ENCODE assay signal across 19 cellular contexts in the genomic region with DNA sequence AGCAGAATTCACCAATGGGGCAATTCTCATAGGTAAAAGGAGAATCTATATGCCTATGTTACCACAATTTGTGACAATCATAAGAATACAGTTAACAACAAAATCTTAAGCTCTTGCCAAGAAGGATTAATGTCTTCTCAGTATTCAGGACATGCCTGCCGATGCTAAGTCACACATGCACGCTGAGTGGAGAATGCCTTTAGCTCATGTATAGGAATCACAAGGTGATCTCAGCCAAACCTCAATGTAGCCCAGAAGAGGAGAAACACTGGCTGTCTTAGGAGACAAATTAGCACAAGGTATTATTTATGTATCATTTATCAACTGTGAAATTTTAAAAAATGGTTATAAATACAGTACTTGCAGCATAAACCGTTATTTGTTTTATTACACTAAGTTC. TPM values are rescaled to one million over a fixed set of nuclear protein-coding genes. Genes with fewer than 3 reads are reported as not detected.
DNase-seq lines count a peak whose midpoint lies in the region; TF ChIP-seq lines count a peak whose summit lies in the region.
"Had no signal": no experiment of that assay in that cellular context is flagged by ENCODE, and none has a peak within 500 bp of the region (broad histone marks: within the 10 kb centered on the region; RNA-seq: fewer than 3 reads in every experiment).

No MANE protein-coding gene starts in this region.

- no peak overlapping the region for H3K9ac ChIP-seq in iPS-18a (ENCODE audit: low read length)
- H3K9ac ChIP-seq: KMS-11, SK-N-SH had no signal

- in situ Hi-C loops in astrocyte of the spinal cord (cut with HindIII; ENCODE audit: low sequenced_read_pairs): no loop called here

- H2AFZ ChIP-seq in ACC112 (ENCODE audit: low read length, unreplicated experiment): no peak overlapping the region

- TF ChIP-seq CTCF in astrocyte of the spinal cord (IDR thresholded peaks at IDR 0.05; ENCODE audit: low read depth, low read length) (no peak), thyroid gland (IDR thresholded peaks at IDR 0.05) (no peak)

- H3K27ac ChIP-seq in ACC112 (ENCODE audit: low read depth, low read length): no peak overlapping the region
- no peak overlapping the region for H3K27ac ChIP-seq in iPS-18a (ENCODE audit: low read length)
- H3K27ac ChIP-seq in thyroid gland: no peak overlapping the region
- H3K27ac ChIP-seq: KMS-11 had no signal

- 72 to 76% methylated on average over 3 of the region's 3 CpGs for WGBS in thyroid gland, 2 donors

- no peaks in the 10 kb centered on the region for H3K36me3 ChIP-seq in ACC112 (ENCODE audit: insufficient read depth, low read length)
- no peaks in the 10 kb centered on the region for H3K36me3 ChIP-seq in iPS-18a (ENCODE audit: control insufficient read depth, low read depth, low read length)
- H3K36me3 ChIP-seq in thyroid gland: no peaks in the 10 kb centered on the region
- H3K36me3 ChIP-seq: HAP-1 had no signal

- intact Hi-C loops in thyroid gland (cut with DNase I): no loop called here

- H3K4me1 ChIP-seq in ACC112 (ENCODE audit: control insufficient read depth, insufficient read depth, low read length, unreplicated experiment): peaks cover 18% of the 10 kb centered on the region
- H3K4me1 ChIP-seq in iPS-18a (ENCODE audit: control insufficient read depth, low read depth, low read length): peaks cover 19% of the 10 kb centered on the region
- H3K4me1 ChIP-seq in thyroid gland: peaks cover 0 to 14% of the 10 kb centered on the region in 2 donors
- H3K4me1 ChIP-seq: HAP-1 had no signal

- no peak for TF ChIP-seq POLR2A in thyroid gland (IDR thresholded peaks at IDR 0.05)

- peak; percentile 14 for DNase-seq in HT1080 (ENCODE audit: low read depth)
- no peak for DNase-seq in astrocyte of the spinal cord (ENCODE audit: low read depth, low spot score)
- DNase-seq in thyroid gland: no peak
- no peak for DNase-seq in stimulated activated CD4-positive, alpha-beta T cell treated with anti-CD3 and anti-CD28 coated beads, Interleukin-12 subunit alpha, Interleukin-12 subunit beta, amount 100 ng/mL, for 4 hours
- no peak for DNase-seq in NCI-H146 (lab: John Stamatoyannopoulos, UW)
- no peak for DNase-seq in middle frontal gyrus (ENCODE audit: extremely low spot score, low spot score)
- DNase-seq: COR-L47, EL, NCI-H1092, NCI-H2081 treated with DMSO at 0.1 percent for 48 hours, NCI-H510A, NCI-H774, SHP77, SK-N-SH had no signal

- H3K27me3 ChIP-seq in ACC112 (ENCODE audit: insufficient read depth, low read length) (no peaks in the 10 kb centered on the region), iPS-18a (ENCODE audit: control insufficient read depth, insufficient read depth, low read length) (peaks cover 28% of the 10 kb centered on the region), thyroid gland (no peaks in the 10 kb centered on the region)

- peaks cover 13% of the 10 kb centered on the region for H3K79me2 ChIP-seq in ACC112 (ENCODE audit: control insufficient read depth, insufficient read depth, low read length, unreplicated experiment)

- H3K9me3 ChIP-seq in iPS-18a (ENCODE audit: control insufficient read depth, low read depth, low read length) (peaks cover 15% of the 10 kb centered on the region), thyroid gland (no peaks in the 10 kb centered on the region)

- H3K4me3 ChIP-seq in ACC112 (ENCODE audit: low read depth, low read length) (peak overlapping the region; percentile 85), astrocyte of the spinal cord (ENCODE audit: low read depth, low read length) (peak overlapping the region; percentile 52), iPS-18a (ENCODE audit: low read length) (peak overlapping the region; percentile 85), thyroid gland (replicated peaks in 1 of 3) (no peak overlapping the region)
- H3K4me3 ChIP-seq: HAP-1 had no signal

RNA-seq across cellular contexts. Expression of a gene that starts 2.7 kb away (rescaled TPM):
- 16.8 and 19.4 TPM in 2 replicates for total RNA-seq in HT1080 (2014; rRNA removed; shearing (Covaris generic))
- 16.3 and 20.4 TPM in 2 replicates for polyA plus RNA-seq in HT1080 (2015; cell fraction: cytosol; rRNA removed)
- 10.1 and 11.3 TPM in 2 replicates for polyA plus RNA-seq in HT1080 (2015; cell fraction: nucleus; rRNA removed)
- under 1 TPM in 1 of 4 donors, not detected in 3; 0.29 TPM for total RNA-seq in thyroid gland
- total RNA-seq: A673 had no signal

RNA-seq across cellular contexts. Expression of a gene that starts 16.6 kb away (rescaled TPM):
- 90.6 and 100 TPM in 2 replicates for total RNA-seq in HT1080 (2014; rRNA removed; shearing (Covaris generic))
- polyA plus RNA-seq in HT1080 (2015; cell fraction: cytosol; rRNA removed): 53.6 and 54.9 TPM in 2 replicates
- 73.7 and 74.7 TPM in 2 replicates for polyA plus RNA-seq in HT1080 (2015; cell fraction: nucleus; rRNA removed)
- total RNA-seq in thyroid gland: 10 to 100 TPM; 20.4 to 62.6 (median 36.3) TPM

Comparison
In these comparisons a context has a peak if more than half of its experiments do, and no peak if none do; other contexts are left out.
1. H3K4me3 ChIP-seq: peak in ACC112 (single experiment), astrocyte of the spinal cord (single experiment) and iPS-18a (single experiment); none in thyroid gland (0 of 3).
2. RNA of a gene that starts 2.7 kb away (total RNA-seq): 16.8 to 19.4 TPM in HT1080; 0.29 TPM in thyroid gland; every median in the first group is over 10 times any median in the second.